ENCODE assay signal across 29 cellular contexts in genomic region chr9:127729522-127730256, GRCh38. TPM values are rescaled to one million over a fixed set of nuclear protein-coding genes. Genes with fewer than 3 reads are reported as not detected.
DNase-seq lines count a peak whose midpoint lies in the region; ATAC-seq and TF ChIP-seq lines count a peak whose summit lies in the region.
"Had no signal": no experiment of that assay in that cellular context is flagged by ENCODE, and none has a peak within 500 bp of the region (broad histone marks: within the 10 kb centered on the region; RNA-seq: fewer than 3 reads in every experiment).

No MANE protein-coding gene starts in this region.

- no peak for ATAC-seq in activated naive CD8-positive, alpha-beta T cell treated with anti-CD3 and anti-CD28 coated beads, Interleukin-2, amount 50 U/mL, for 24 hours
- ATAC-seq in stimulated activated effector memory CD8-positive, alpha-beta T cell treated with anti-CD3 and anti-CD28 coated beads, Interleukin-12 subunit alpha, Interleukin-12 subunit beta, amount 100 ng/mL, for 72 hours: no peak
- ATAC-seq: K562, SK-N-SH treated with all-trans-retinoic acid at 6 μM for 48 hours had no signal

- in situ Hi-C loops in GM13976 (cut with MboI; ENCODE audit: low sequenced_read_pairs, unreplicated experiment): no loop called here

- POLR2A ChIA-PET in RWPE1 (lab: Yijun Ruan, JAX; ENCODE audit: low non-redundant PET): no interaction called here

- H3K36me3 Mint-ChIP-seq in activated naive CD8-positive, alpha-beta T cell treated with anti-CD3 and anti-CD28 coated beads for 36 hours: no peaks in the 10 kb centered on the region
- H3K36me3 Mint-ChIP-seq in activated naive CD8-positive, alpha-beta T cell treated with anti-CD3 and anti-CD28 coated beads, Interleukin-2, amount 50 U/mL, for 24 hours (ENCODE audit: low read depth): no peaks in the 10 kb centered on the region
- H3K36me3 Mint-ChIP-seq in nephron progenitor cell (ENCODE audit: low read depth): no peaks in the 10 kb centered on the region
- peaks cover 21% of the 10 kb centered on the region for H3K36me3 Mint-ChIP-seq in stimulated activated effector memory CD8-positive, alpha-beta T cell treated with anti-CD3 and anti-CD28 coated beads, Interleukin-12 subunit alpha, Interleukin-12 subunit beta, amount 100 ng/mL, for 72 hours
- no peaks in the 10 kb centered on the region for H3K36me3 Mint-ChIP-seq in immature natural killer cell
- H3K36me3 Mint-ChIP-seq: CD4-positive, CD25-positive, alpha-beta regulatory T cell had no signal

- TF ChIP-seq CTCF in RWPE1 (conservative IDR thresholded peaks at IDR 0.05; ENCODE audit: low read depth) (no peak), nephron progenitor cell (IDR thresholded peaks at IDR 0.05) (no peak), GM13976 (IDR thresholded peaks at IDR 0.05; ENCODE audit: borderline replicate concordance, control extremely low read depth, extremely low read depth, insufficient read depth, missing control alignments) (no peak)

- H3K27me3 Mint-ChIP-seq in activated naive CD8-positive, alpha-beta T cell treated with anti-CD3 and anti-CD28 coated beads for 36 hours: no peaks in the 10 kb centered on the region
- no peaks in the 10 kb centered on the region for H3K27me3 Mint-ChIP-seq in activated naive CD8-positive, alpha-beta T cell treated with anti-CD3 and anti-CD28 coated beads, Interleukin-2, amount 50 U/mL, for 24 hours
- no peaks in the 10 kb centered on the region for H3K27me3 Mint-ChIP-seq in nephron progenitor cell (ENCODE audit: low read depth, poor library complexity)
- H3K27me3 Mint-ChIP-seq in immature natural killer cell (ENCODE audit: low read depth in 3 of 3): peaks cover 0 to 4% (median 3%) of the 10 kb centered on the region in 3 donors
- H3K27me3 Mint-ChIP-seq: CD4-positive, CD25-positive, alpha-beta regulatory T cell had no signal

- peak overlapping the region; percentile 42 for H3K27ac Mint-ChIP-seq in activated naive CD8-positive, alpha-beta T cell treated with anti-CD3 and anti-CD28 coated beads for 36 hours
- no peak overlapping the region for H3K27ac Mint-ChIP-seq in activated naive CD8-positive, alpha-beta T cell treated with anti-CD3 and anti-CD28 coated beads, Interleukin-2, amount 50 U/mL, for 24 hours
- H3K27ac Mint-ChIP-seq in nephron progenitor cell: peak overlapping the region; percentile 61
- H3K27ac Mint-ChIP-seq in stimulated activated effector memory CD8-positive, alpha-beta T cell treated with anti-CD3 and anti-CD28 coated beads, Interleukin-12 subunit alpha, Interleukin-12 subunit beta, amount 100 ng/mL, for 72 hours: peak overlapping the region; percentile 64
- H3K27ac Mint-ChIP-seq in immature natural killer cell: peak overlapping the region in 2 of 6 donors; percentile 17 to 49
- H3K27ac Mint-ChIP-seq: CD4-positive, CD25-positive, alpha-beta regulatory T cell; HFFc6 had no signal

- CTCF ChIA-PET in RWPE1 (lab: Yijun Ruan, JAX): interaction anchor here (0.6 to 1.5 kb wide), 4 partner anchors 30 to 140 kb away, joined by 3 to 6 read pairs (median 4); no protein-coding TSS in a partner anchor

- no peak overlapping the region for H3K4me3 Mint-ChIP-seq in activated naive CD8-positive, alpha-beta T cell treated with anti-CD3 and anti-CD28 coated beads for 36 hours
- no peak overlapping the region for H3K4me3 Mint-ChIP-seq in activated naive CD8-positive, alpha-beta T cell treated with anti-CD3 and anti-CD28 coated beads, Interleukin-2, amount 50 U/mL, for 24 hours
- H3K4me3 Mint-ChIP-seq in nephron progenitor cell (no peak overlapping the region), immature natural killer cell (no peak overlapping the region)
- H3K4me3 Mint-ChIP-seq in stimulated activated effector memory CD8-positive, alpha-beta T cell treated with anti-CD3 and anti-CD28 coated beads, Interleukin-12 subunit alpha, Interleukin-12 subunit beta, amount 100 ng/mL, for 72 hours: no peak overlapping the region
- H3K4me3 Mint-ChIP-seq: HFFc6 had no signal

- H3K4me1 Mint-ChIP-seq in activated naive CD8-positive, alpha-beta T cell treated with anti-CD3 and anti-CD28 coated beads for 36 hours: peaks cover 8% of the 10 kb centered on the region
- H3K4me1 Mint-ChIP-seq in activated naive CD8-positive, alpha-beta T cell treated with anti-CD3 and anti-CD28 coated beads, Interleukin-2, amount 50 U/mL, for 24 hours: peaks cover 12% of the 10 kb centered on the region
- H3K4me1 Mint-ChIP-seq in nephron progenitor cell: peaks cover 10% of the 10 kb centered on the region
- peaks cover 10% of the 10 kb centered on the region for H3K4me1 Mint-ChIP-seq in stimulated activated effector memory CD8-positive, alpha-beta T cell treated with anti-CD3 and anti-CD28 coated beads, Interleukin-12 subunit alpha, Interleukin-12 subunit beta, amount 100 ng/mL, for 72 hours
- peaks cover 11% of the 10 kb centered on the region in 2 donors for H3K4me1 Mint-ChIP-seq in immature natural killer cell

- no peak for DNase-seq in activated naive CD8-positive, alpha-beta T cell treated with anti-CD3 and anti-CD28 coated beads for 36 hours
- no peak for DNase-seq in activated naive CD8-positive, alpha-beta T cell treated with anti-CD3 and anti-CD28 coated beads, Interleukin-2, amount 50 U/mL, for 24 hours
- DNase-seq in RWPE1 (ENCODE audit: low spot score) (no peak), nephron progenitor cell (no peak), immature natural killer cell (no peak), DMS79 (lab: John Stamatoyannopoulos, UW) (no peak), GM13976 (ENCODE audit: low spot score) (no peak)
- DNase-seq in stimulated activated effector memory CD8-positive, alpha-beta T cell treated with anti-CD3 and anti-CD28 coated beads, Interleukin-12 subunit alpha, Interleukin-12 subunit beta, amount 100 ng/mL, for 72 hours (ENCODE audit: low spot score in 2 of 2): no peak
- DNase-seq: CD4-positive, CD25-positive, alpha-beta regulatory T cell; DMS153; GM23248; HFFc6; MG63; NCI-H1105 treated with DMSO at 0.1 percent for 48 hours; NCI-H146; NCI-H1930; NCI-H2107; NCI-H524; NCI-H82; NK-92 treated with Interleukin-12 subunit alpha and Interleukin-12 subunit beta, amount 100 ng/mL, for 24 hours; RPMI8226; SHP77 treated with DMSO at 0.1 percent for 48 hours had no signal

- H3K9me3 Mint-ChIP-seq in activated naive CD8-positive, alpha-beta T cell treated with anti-CD3 and anti-CD28 coated beads for 36 hours: no peaks in the 10 kb centered on the region
- H3K9me3 Mint-ChIP-seq in activated naive CD8-positive, alpha-beta T cell treated with anti-CD3 and anti-CD28 coated beads, Interleukin-2, amount 50 U/mL, for 24 hours: no peaks in the 10 kb centered on the region
- no peaks in the 10 kb centered on the region for H3K9me3 Mint-ChIP-seq in nephron progenitor cell
- no peaks in the 10 kb centered on the region for H3K9me3 Mint-ChIP-seq in stimulated activated effector memory CD8-positive, alpha-beta T cell treated with anti-CD3 and anti-CD28 coated beads, Interleukin-12 subunit alpha, Interleukin-12 subunit beta, amount 100 ng/mL, for 72 hours
- no peaks in the 10 kb centered on the region for H3K9me3 Mint-ChIP-seq in immature natural killer cell
- H3K9me3 Mint-ChIP-seq: CD4-positive, CD25-positive, alpha-beta regulatory T cell; HFFc6 had no signal

- H3K27ac ChIP-seq in RWPE1: peak overlapping the region; percentile 89
- H3K27ac ChIP-seq: GM23248 had no signal

RNA-seq across cellular contexts. Expression of gene TOR2A, which starts 5.4 kb away (rescaled TPM):
- total RNA-seq in activated naive CD8-positive, alpha-beta T cell treated with anti-CD3 and anti-CD28 coated beads for 36 hours: 10 to 100 TPM; 17.7 to 18.1 TPM
- polyA plus RNA-seq in immature natural killer cell: 10 to 100 TPM; 38.9 to 55.1 (median 49.9) TPM

RNA-seq across cellular contexts. Expression of gene TTC16, which starts 13.8 kb away (rescaled TPM):
- 1 to 10 TPM; 1.3 to 1.4 TPM for total RNA-seq in activated naive CD8-positive, alpha-beta T cell treated with anti-CD3 and anti-CD28 coated beads for 36 hours
- 1 to 10 TPM in 2 of 3 donors, not detected in 1; 1.3 to 2.4 TPM for polyA plus RNA-seq in immature natural killer cell
- total RNA-seq: G401, GM23248, HFFc6, HT1080, K562, LHCN-M2 had no signal

RNA-seq across cellular contexts. Expression of gene PTRH1, which starts 14.2 kb away (rescaled TPM):
- 10 to 100 TPM; 19.7 to 21.2 TPM for total RNA-seq in activated naive CD8-positive, alpha-beta T cell treated with anti-CD3 and anti-CD28 coated beads for 36 hours
- polyA plus RNA-seq in immature natural killer cell: 10 to 100 TPM; 36.6 to 40.6 (median 39.7) TPM

RNA-seq across cellular contexts. Expression of gene CFAP157, which starts 22.9 kb away (rescaled TPM):
- total RNA-seq in activated naive CD8-positive, alpha-beta T cell treated with anti-CD3 and anti-CD28 coated beads for 36 hours: not detected
- under 1 TPM in 2 of 3 donors, not detected in 1; 0.24 to 0.25 TPM for polyA plus RNA-seq in immature natural killer cell
- total RNA-seq: A172; CD4-positive, CD25-positive, alpha-beta regulatory T cell; G401; GM23248; HT1080; K562; LHCN-M2 had no signal
- polyA plus RNA-seq: BJ had no signal

RNA-seq across cellular contexts. Expression of gene SH2D3C, which starts 48.8 kb away (rescaled TPM):
- 10 to 100 TPM; 20.4 to 21.5 TPM for total RNA-seq in activated naive CD8-positive, alpha-beta T cell treated with anti-CD3 and anti-CD28 coated beads for 36 hours
- 10 to 100 TPM; 16.9 to 86.2 (median 18.7) TPM for polyA plus RNA-seq in immature natural killer cell
- total RNA-seq: GM23248, HFFc6, HT1080, LHCN-M2 had no signal
- polyA plus RNA-seq: GM23248 had no signal
